ENCODE assay signal across 8 cellular contexts in the genomic region with DNA sequence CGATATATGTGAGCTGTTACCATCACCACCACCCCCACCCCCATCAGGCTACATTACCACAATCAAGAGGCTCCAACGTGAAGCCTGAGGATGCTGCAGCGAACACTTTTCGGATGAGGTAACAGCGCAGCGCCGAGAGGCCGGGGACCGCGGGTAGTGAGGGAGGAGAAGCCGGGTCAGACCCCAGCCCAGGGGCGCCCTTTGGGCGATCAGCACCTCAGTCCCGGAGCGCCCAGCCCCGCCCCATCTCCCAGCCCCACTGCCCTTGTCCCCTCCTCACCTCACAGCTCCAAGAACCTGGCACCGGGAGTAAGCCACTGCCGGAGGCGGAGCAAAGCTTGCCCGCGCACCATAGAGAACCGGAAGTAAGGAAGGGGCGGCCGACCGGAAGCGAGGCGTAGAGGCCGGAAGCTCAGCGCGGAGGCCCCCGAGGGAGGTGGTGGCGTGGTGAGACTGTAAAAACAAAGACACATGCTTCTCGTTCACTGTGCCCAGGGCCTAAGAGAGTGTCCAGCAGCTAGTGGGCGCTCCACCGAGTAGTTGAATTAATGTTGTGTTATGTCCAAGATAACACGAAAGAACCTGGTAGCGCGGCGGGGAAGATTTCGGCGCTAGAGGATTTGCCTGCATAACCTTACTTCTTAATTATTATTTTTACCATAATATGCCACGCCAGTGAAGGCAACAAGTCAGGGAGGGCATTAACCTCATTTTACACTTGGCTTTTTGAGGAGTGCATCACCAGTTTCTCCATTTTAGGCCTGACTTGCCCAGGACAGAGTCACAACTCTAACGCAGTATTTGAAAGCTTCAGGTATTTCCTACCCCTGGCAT. TPM values are rescaled to one million over a fixed set of nuclear protein-coding genes. Genes with fewer than 3 reads are reported as not detected.
DNase-seq lines count a peak whose midpoint lies in the region; ATAC-seq and TF ChIP-seq lines count a peak whose summit lies in the region.

A gene (minus strand): TSS at position 367 of the 834 bp plus-strand sequence. CDS start 4,610 bp downstream, outside the sequence.

- H3K9me3 ChIP-seq in T-helper 17 cell (ENCODE audit: control insufficient read depth, low read length, poor library complexity, severe bottlenecking) (no peaks in the 10 kb centered on the region), left ventricle myocardium inferior (replicated peaks) (no peaks in the 10 kb centered on the region), prostate gland (no peaks in the 10 kb centered on the region)

- TF ChIP-seq CTCF in left ventricle myocardium inferior (IDR thresholded peaks at IDR 0.05; ENCODE audit: borderline replicate concordance) (peak; percentile 79), prostate gland (IDR thresholded peaks at IDR 0.05) (peak; percentile 22 to 83 (median 81))

- DNase-seq in NCI-H1694 treated with DMSO at 0.1 percent for 48 hours (lab: John Stamatoyannopoulos, UW) (peak; percentile 87), T-helper 17 cell (peak; percentile 74 to 79 (median 79)), amygdala (lab: John Stamatoyannopoulos, UW) (peak; percentile 41 to 98 (median 93)), left ventricle myocardium inferior (peak; percentile 95), prostate gland (ENCODE audit: low spot score) (peak; percentile 94)

- peaks cover 6% of the 10 kb centered on the region for H3K36me3 Mint-ChIP-seq in T-helper 17 cell (ENCODE audit: low read depth)

- peak within 1 kb of the TSS; percentile 91 for H3K4me3 Mint-ChIP-seq in T-helper 17 cell

- peak within 1 kb of the TSS; percentile 94 for H3K27ac Mint-ChIP-seq in T-helper 17 cell

- peak within 1 kb of the TSS; percentile 84 for H3K4me3 ChIP-seq in left ventricle myocardium inferior
- H3K4me3 ChIP-seq in prostate gland = peak within 1 kb of the TSS; percentile 48 to 62
- peak within 1 kb of the TSS; percentile 56 for H3K4me3 ChIP-seq in urinary bladder (ENCODE audit: low read depth, low read length)

- H3K4me1 Mint-ChIP-seq in T-helper 17 cell = peaks cover 22% of the 10 kb centered on the region

- peaks cover 24% of the 10 kb centered on the region for H3K4me1 ChIP-seq in left ventricle myocardium inferior
- no peaks in the 10 kb centered on the region for H3K4me1 ChIP-seq in prostate gland (replicated peaks)
- H3K4me1 ChIP-seq in urinary bladder (ENCODE audit: insufficient read depth) = no peaks in the 10 kb centered on the region

- H3K27me3 Mint-ChIP-seq in T-helper 17 cell = no peaks in the 10 kb centered on the region

- peak within 1 kb of the TSS; percentile 82 for H3K27ac ChIP-seq in left ventricle myocardium inferior (replicated peaks)
- H3K27ac ChIP-seq in prostate gland = peak within 1 kb of the TSS; percentile 72 to 75
- peak within 1 kb of the TSS; percentile 70 for H3K27ac ChIP-seq in urinary bladder (ENCODE audit: low read depth)

- intact Hi-C loops in left ventricle myocardium inferior (cut with micrococcal nuclease) = no loop called here
- intact Hi-C loops in prostate gland (cut with DNase I) = no loop called here

- TF ChIP-seq POLR2A in prostate gland (IDR thresholded peaks at IDR 0.05) = peak; percentile 34

- H3K27me3 ChIP-seq in left ventricle myocardium inferior (ENCODE audit: low read depth) = no peaks in the 10 kb centered on the region
- H3K27me3 ChIP-seq in prostate gland (replicated peaks; ENCODE audit: insufficient read depth) = no peaks in the 10 kb centered on the region

- H3K36me3 ChIP-seq in left ventricle myocardium inferior (peaks cover 28% of the 10 kb centered on the region), prostate gland (peaks cover 3 to 4% of the 10 kb centered on the region in 2 donors), urinary bladder (ENCODE audit: insufficient read depth) (no peaks in the 10 kb centered on the region)

- 1% methylated on average over 41 of the region's 43 CpGs for WGBS in prostate gland
- WGBS in urinary bladder = under 1% methylated on average over 43 of the region's 43 CpGs

- peak; percentile 97 for ATAC-seq in GM18498 (IDR thresholded peaks at IDR 0.05; ENCODE audit: unreplicated experiment)
- peak; percentile 88 for ATAC-seq in HG02938 (IDR thresholded peaks at IDR 0.05; ENCODE audit: unreplicated experiment)
- peak; percentile 95 for ATAC-seq in T-helper 17 cell

RNA-seq across cellular contexts. Expression of the gene that starts here (rescaled TPM):
- total RNA-seq in T-helper 17 cell = 10 to 100 TPM; 34.2 to 46.2 TPM
- 39.3 TPM for total RNA-seq in left ventricle myocardium inferior
- 10 to 100 TPM; 27.5 to 57.9 TPM for total RNA-seq in prostate gland
- 30.6 TPM for total RNA-seq in urinary bladder
- 55.8 TPM for polyA plus RNA-seq in urinary bladder

Comparison
In these comparisons a context has a peak if more than half of its experiments do, and no peak if none do; other contexts are left out.
1. Peak in every context shown above with its lines: DNase-seq, ATAC-seq, H3K4me3 ChIP-seq and H3K27ac ChIP-seq.